14 cellular contexts compared by ENCODE assay signal in the genomic region with DNA sequence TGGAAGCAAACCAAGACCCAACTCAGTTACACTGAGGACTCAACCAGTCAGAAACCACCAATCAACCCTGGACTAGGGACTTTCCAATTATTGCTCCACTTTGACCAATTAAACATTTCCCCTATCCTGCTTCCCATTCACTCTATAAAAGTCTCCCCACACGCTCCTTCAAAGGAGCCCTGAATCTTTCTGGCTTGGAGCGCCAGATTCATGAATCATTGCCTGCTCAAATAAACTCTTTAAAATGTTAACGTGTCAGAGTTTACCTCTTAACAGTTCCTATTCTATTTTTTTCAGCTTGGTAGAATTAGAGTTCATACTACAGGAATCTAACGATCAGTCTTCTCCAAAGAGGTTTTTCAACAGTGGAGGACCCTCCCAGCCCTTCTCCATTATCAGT. TPM values are rescaled to one million over a fixed set of nuclear protein-coding genes. Genes with fewer than 3 reads are reported as not detected.
DNase-seq lines count a peak whose midpoint lies in the region; ATAC-seq, FAIRE-seq and TF ChIP-seq lines count a peak whose summit lies in the region.
"Had no signal": no experiment of that assay in that cellular context is flagged by ENCODE, and none has a peak within 500 bp of the region (broad histone marks: within the 10 kb centered on the region; RNA-seq: fewer than 3 reads in every experiment).

No MANE protein-coding gene starts in this region.

- no peaks in the 10 kb centered on the region for H3K4me1 Mint-ChIP-seq in activated T-cell treated with anti-CD3 and anti-CD28 coated beads, Interleukin-2, amount 50 U/mL, for 72 hours (ENCODE audit: low read depth)
- H3K4me1 Mint-ChIP-seq: naive B cell had no signal

- H3K9me3 Mint-ChIP-seq in activated T-cell treated with anti-CD3 and anti-CD28 coated beads, Interleukin-2, amount 50 U/mL, for 72 hours: no peaks in the 10 kb centered on the region
- H3K9me3 Mint-ChIP-seq: activated T-cell treated with anti-CD3 and anti-CD28 coated beads, Interleukin-2, amount 50 U/mL, for 4 hours had no signal

- H3K4me3 ChIP-seq in RWPE2 (ENCODE audit: severe bottlenecking) (no peak overlapping the region), small intestine (ENCODE audit: low read depth in 1 of 2, low read length in 2 of 2) (no peak overlapping the region), gastroesophageal sphincter (no peak overlapping the region)

- WGBS in small intestine, 3 donors: 41 to 50% (median 45%) methylated on average over 4 of the region's 4 CpGs
- WGBS in gastroesophageal sphincter (ENCODE audit: low coverage in 1 of 2), 2 donors: 30 to 33% methylated on average over 4 of the region's 4 CpGs

- no peak overlapping the region for H3K4me3 Mint-ChIP-seq in activated T-cell treated with anti-CD3 and anti-CD28 coated beads, Interleukin-2, amount 50 U/mL, for 72 hours
- H3K4me3 Mint-ChIP-seq: activated T-cell treated with anti-CD3 and anti-CD28 coated beads, Interleukin-2, amount 50 U/mL, for 4 hours had no signal

- H3K36me3 ChIP-seq in RWPE2 (ENCODE audit: low read depth) (no peaks in the 10 kb centered on the region), small intestine (ENCODE audit: control insufficient read depth in 2 of 2, insufficient read depth in 2 of 2, low read length in 2 of 2) (no peaks in the 10 kb centered on the region), gastroesophageal sphincter (no peaks in the 10 kb centered on the region)

- DNase-seq in Daoy (ENCODE audit: low read depth): peak; percentile 75
- no peak for DNase-seq in RWPE2 (ENCODE audit: low spot score)
- DNase-seq in fibroblast of the conjunctiva (ENCODE audit: low read depth): peak; percentile 28
- DNase-seq in small intestine: peak; percentile 40
- DNase-seq in NCI-H345 treated with DMSO at 0.1 percent for 48 hours (lab: John Stamatoyannopoulos, UW; ENCODE audit: unreplicated experiment): no peak
- no peak for DNase-seq in activated T-cell treated with anti-CD3 and anti-CD28 coated beads, Interleukin-2, amount 50 U/mL, for 72 hours
- DNase-seq: activated T-cell treated with anti-CD3 and anti-CD28 coated beads, Interleukin-2, amount 50 U/mL, for 4 hours; cerebellar nuclear complex; DMS 273 treated with DMSO at 0.1 percent for 48 hours; naive B cell; NCI-H2029 had no signal

- peak overlapping the region; percentile 46 for H3K27ac ChIP-seq in RWPE2 (ENCODE audit: poor library complexity, severe bottlenecking)
- H3K27ac ChIP-seq in small intestine (ENCODE audit: low read depth in 1 of 2, low read length in 1 of 2): peak overlapping the region in 1 of 2 donors; percentile 93
- no peak overlapping the region for H3K27ac ChIP-seq in gastroesophageal sphincter
- H3K27ac ChIP-seq: VCaP had no signal

- H3K27me3 Mint-ChIP-seq in activated T-cell treated with anti-CD3 and anti-CD28 coated beads, Interleukin-2, amount 50 U/mL, for 72 hours (ENCODE audit: low read depth): peaks cover 19% of the 10 kb centered on the region

- FAIRE-seq in small intestine (lab: Jason Lieb, UNC): no peak

- peak; percentile 87 for ATAC-seq in RWPE2 (ENCODE audit: low read depth)
- no peak for ATAC-seq in gastroesophageal sphincter
- ATAC-seq in activated T-cell treated with anti-CD3 and anti-CD28 coated beads, Interleukin-2, amount 50 U/mL, for 72 hours (replicated peaks in 1 of 2): no peak
- no peak for ATAC-seq in HG02852 (IDR thresholded peaks at IDR 0.05; ENCODE audit: unreplicated experiment)
- ATAC-seq: activated T-cell treated with anti-CD3 and anti-CD28 coated beads, Interleukin-2, amount 50 U/mL, for 4 hours had no signal

- TF ChIP-seq CTCF in RWPE2 (IDR thresholded peaks at IDR 0.05; ENCODE audit: poor library complexity, severe bottlenecking) (no peak), gastroesophageal sphincter (IDR thresholded peaks at IDR 0.05) (no peak)

- H3K27me3 ChIP-seq in RWPE2 (ENCODE audit: insufficient read depth, poor library complexity, severe bottlenecking): no peaks in the 10 kb centered on the region
- H3K27me3 ChIP-seq in small intestine (ENCODE audit: control insufficient read depth in 2 of 2, insufficient read depth in 2 of 2, low read length in 2 of 2): no peaks in the 10 kb centered on the region
- no peaks in the 10 kb centered on the region for H3K27me3 ChIP-seq in gastroesophageal sphincter

- no peak for TF ChIP-seq POLR2A in gastroesophageal sphincter (IDR thresholded peaks at IDR 0.05)

- no peaks in the 10 kb centered on the region for H3K36me3 Mint-ChIP-seq in activated T-cell treated with anti-CD3 and anti-CD28 coated beads, Interleukin-2, amount 50 U/mL, for 72 hours (ENCODE audit: insufficient read depth in 2 of 2)
- H3K36me3 Mint-ChIP-seq: naive B cell had no signal

- no peak for TF ChIP-seq EP300 in gastroesophageal sphincter (IDR thresholded peaks at IDR 0.05)

- H3K9me3 ChIP-seq in RWPE2 (ENCODE audit: severe bottlenecking) (no peaks in the 10 kb centered on the region), small intestine (ENCODE audit: control insufficient read depth, low read depth) (no peaks in the 10 kb centered on the region), gastroesophageal sphincter (no peaks in the 10 kb centered on the region)

- H3K4me1 ChIP-seq in RWPE2 (ENCODE audit: insufficient read depth, poor library complexity, severe bottlenecking): peaks cover 15% of the 10 kb centered on the region
- H3K4me1 ChIP-seq in small intestine (ENCODE audit: control insufficient read depth in 2 of 2, insufficient read depth in 1 of 2, low read depth in 1 of 2, low read length in 1 of 2): peaks cover 3 to 26% of the 10 kb centered on the region in 2 donors
- H3K4me1 ChIP-seq in gastroesophageal sphincter: peaks cover 0 to 16% (median 0%) of the 10 kb centered on the region in 3 donors

- H3K27ac Mint-ChIP-seq in activated T-cell treated with anti-CD3 and anti-CD28 coated beads, Interleukin-2, amount 50 U/mL, for 72 hours: no peak overlapping the region
- H3K27ac Mint-ChIP-seq: naive B cell had no signal

RNA-seq across cellular contexts. Expression of gene SULT1C2, which starts 20.7 kb away (rescaled TPM):
- 1.0 and 7.7 TPM in 2 replicates for total RNA-seq in Daoy (2014; rRNA removed; shearing (Covaris generic))
- 1 to 10 TPM in 2 of 3 donors, not detected in 1; 2.7 to 4.9 TPM for polyA plus RNA-seq in small intestine
- total RNA-seq in gastroesophageal sphincter: 1 to 10 TPM in 2 of 4 donors, not detected in 2; 1.0 to 1.1 TPM
- not detected for total RNA-seq in activated T-cell treated with anti-CD3 and anti-CD28 coated beads, Interleukin-2, amount 50 U/mL, for 72 hours
- total RNA-seq: activated T-cell treated with anti-CD3 and anti-CD28 coated beads, Interleukin-2, amount 50 U/mL, for 4 hours had no signal

RNA-seq across cellular contexts. Expression of gene SULT1C3, which starts 28.2 kb away (rescaled TPM):
- not detected in 2 replicates for total RNA-seq in Daoy (2014; rRNA removed; shearing (Covaris generic))
- 1 to 10 TPM in 1 of 3 donors, not detected in 2; 5.1 TPM for polyA plus RNA-seq in small intestine
- not detected for total RNA-seq in gastroesophageal sphincter
- not detected for total RNA-seq in activated T-cell treated with anti-CD3 and anti-CD28 coated beads, Interleukin-2, amount 50 U/mL, for 72 hours
- total RNA-seq: activated T-cell treated with anti-CD3 and anti-CD28 coated beads, Interleukin-2, amount 50 U/mL, for 4 hours had no signal

Comparison
In these comparisons a context has a peak if more than half of its experiments do, and no peak if none do; other contexts are left out.
1. DNase-seq: peak in Daoy (single experiment), fibroblast of the conjunctiva (single experiment) and small intestine (single experiment); none in RWPE2 (single experiment), NCI-H345 treated with DMSO at 0.1 percent for 48 hours (single experiment) and activated T-cell treated with anti-CD3 and anti-CD28 coated beads, Interleukin-2, amount 50 U/mL, for 72 hours (0 of 2).